ENCODE assay signal across 31 cellular contexts in genomic region chr1:78319603-78320002, GRCh38.
"Had no signal": no experiment of that assay in that cellular context is flagged by ENCODE, and none has a peak within 500 bp of the region (broad histone marks: within the 10 kb centered on the region; RNA-seq: fewer than 3 reads in every experiment).

No MANE protein-coding gene starts in this region.

- H3K9me3 ChIP-seq: MG63 had no signal

- H3K36me3 ChIP-seq: MG63 had no signal

- DNase-seq: Karpas-422, Kasumi-1, MG63, MM.1S, MV-4-11, NCI-H1048, NCI-H1092, NCI-H1092 treated with DMSO at 0.1 percent for 48 hours, NCI-H1105, NCI-H1417, NCI-H1417 treated with DMSO at 0.1 percent for 48 hours, NCI-H1436, NCI-H1436 treated with DMSO at 0.1 percent for 48 hours, NCI-H146, NCI-H1694, NCI-H187, NCI-H187 treated with DMSO at 0.1 percent for 48 hours, NCI-H1930, NCI-H2029, NCI-H2029 treated with DMSO at 0.1 percent for 48 hours, NCI-H2081, NCI-H2081 treated with DMSO at 0.1 percent for 48 hours, NCI-H2107, NCI-H2171, NCI-H2171 treated with DMSO at 0.1 percent for 48 hours, NCI-H2227 treated with DMSO at 0.1 percent for 48 hours, NCI-H226, NCI-H345, NCI-H510A, NCI-H510A treated with DMSO at 0.1 percent for 48 hours had no signal

- H3K27me3 ChIP-seq: MG63 had no signal

- H3K27ac ChIP-seq: KMS-11 had no signal

- H3K4me2 ChIP-seq: KMS-11 had no signal

- H3K9ac ChIP-seq: KMS-11 had no signal

- H3K4me3 ChIP-seq: MG63 had no signal
